ENCODE assay signal across 8 cellular contexts in the genomic region with DNA sequence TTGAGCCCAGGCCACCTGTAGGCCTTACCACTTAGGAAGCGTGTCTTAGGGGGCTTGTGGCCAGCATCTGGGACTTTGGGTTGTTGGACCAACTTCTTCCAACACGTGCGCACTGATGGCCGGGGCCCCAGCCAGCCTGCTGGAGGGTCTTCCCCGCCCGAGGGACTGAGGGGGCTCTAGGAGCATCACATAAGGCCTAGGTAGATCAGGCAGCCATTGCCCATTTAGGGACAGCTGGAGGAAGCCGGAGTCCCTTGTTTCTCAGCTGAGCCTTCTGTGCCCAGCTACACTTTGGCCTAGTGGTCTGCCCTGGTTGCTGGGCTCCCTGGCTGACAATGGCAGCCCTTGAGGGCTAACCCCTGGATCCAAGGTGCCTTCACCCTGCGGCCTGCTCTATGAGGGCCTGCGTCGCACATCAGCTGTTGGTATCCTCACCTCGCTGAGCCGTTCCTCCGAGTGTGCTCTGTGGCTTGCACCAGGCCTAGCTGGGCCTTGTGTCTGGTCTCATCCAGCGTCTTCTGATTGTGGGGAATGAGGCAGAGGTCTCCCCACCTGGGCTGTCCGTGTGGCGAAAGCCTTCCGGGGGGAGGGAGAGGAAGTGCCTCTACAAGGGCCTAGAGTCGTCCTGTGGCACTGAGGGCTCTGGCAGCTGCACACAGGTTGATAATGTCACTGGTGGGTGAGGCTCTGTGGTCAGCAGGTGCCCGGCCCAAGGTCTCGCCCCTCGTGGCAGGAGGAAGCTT. TPM values are rescaled to one million over a fixed set of nuclear protein-coding genes. Genes with fewer than 3 reads are reported as not detected.
A peak's percentile ranks its signal among the peaks of the same experiment; 100 is the strongest.
DNase-seq lines count a peak whose midpoint lies in the region; ATAC-seq, FAIRE-seq and TF ChIP-seq lines count a peak whose summit lies in the region.

No MANE protein-coding gene starts in this region.

- no peaks in the 10 kb centered on the region for H3K36me3 ChIP-seq in keratinocyte (ENCODE audit: control insufficient read depth in 2 of 2, extremely low read depth in 1 of 2, insufficient read depth in 2 of 2, low read length in 2 of 2)

- peak overlapping the region; percentile 59 for H3K4me2 ChIP-seq in keratinocyte (ENCODE audit: control insufficient read depth, extremely low read depth, insufficient read depth, low read depth, low read length)

- H3K36me3 Mint-ChIP-seq in activated naive CD4-positive, alpha-beta T cell treated with anti-CD3 and anti-CD28 coated beads, Interleukin-2, amount 50 U/mL, for 72 hours: peaks cover 5 to 13% of the 10 kb centered on the region in 2 donors

- peaks cover 0 to 6% of the 10 kb centered on the region in 2 donors for H3K9me3 Mint-ChIP-seq in activated naive CD4-positive, alpha-beta T cell treated with anti-CD3 and anti-CD28 coated beads, Interleukin-2, amount 50 U/mL, for 72 hours
- no peaks in the 10 kb centered on the region for H3K9me3 Mint-ChIP-seq in stimulated activated naive CD8-positive, alpha-beta T cell treated with anti-CD3 and anti-CD28 coated beads, Interleukin-15, amount 100 ng/mL, for 72 hours

- peaks cover 5% of the 10 kb centered on the region for H4K20me1 ChIP-seq in keratinocyte (ENCODE audit: control insufficient read depth, extremely low read depth, insufficient read depth, low read length)

- H3K9me3 ChIP-seq in keratinocyte (ENCODE audit: control insufficient read depth, low read depth, low read length): no peaks in the 10 kb centered on the region

- FAIRE-seq in keratinocyte (lab: Jason Lieb, UNC) (no peak), urothelium cell line (lab: Jason Lieb, UNC) (no peak)

- peaks cover 39% of the 10 kb centered on the region for H3K4me1 Mint-ChIP-seq in stimulated activated naive CD8-positive, alpha-beta T cell treated with anti-CD3 and anti-CD28 coated beads, Interleukin-15, amount 100 ng/mL, for 72 hours

- no peak for TF ChIP-seq CTCF in keratinocyte (optimal IDR thresholded peaks at IDR 0.05 in 1 of 3, IDR thresholded peaks at IDR 0.05 in 1 of 3, conservative IDR thresholded peaks at IDR 0.05 in 1 of 3; ENCODE audit: extremely low read depth in 1 of 3, insufficient read depth in 2 of 3, low read length in 3 of 3)

- no peak overlapping the region for H3K9ac ChIP-seq in keratinocyte (ENCODE audit: control insufficient read depth, extremely low read depth, insufficient read depth, low read length)

- H3K27ac Mint-ChIP-seq in activated naive CD4-positive, alpha-beta T cell treated with anti-CD3 and anti-CD28 coated beads, Interleukin-2, amount 50 U/mL, for 72 hours: peak overlapping the region; percentile 79 to 95
- H3K27ac Mint-ChIP-seq in stimulated activated naive CD8-positive, alpha-beta T cell treated with anti-CD3 and anti-CD28 coated beads, Interleukin-15, amount 100 ng/mL, for 72 hours: peak overlapping the region in 1 of 2 donors; percentile 75

- H3K79me2 ChIP-seq in keratinocyte (ENCODE audit: control insufficient read depth, insufficient read depth, low read length): peaks cover 42% of the 10 kb centered on the region

- H3K4me3 ChIP-seq in keratinocyte (ENCODE audit: control insufficient read depth in 2 of 3, extremely low read depth in 1 of 3, insufficient read depth in 2 of 3, low read depth in 1 of 3, low read length in 3 of 3): peak overlapping the region in 2 of 3 experiments; percentile 4 to 42

- H2AFZ ChIP-seq in keratinocyte (ENCODE audit: control insufficient read depth, low read length): no peak overlapping the region

- ATAC-seq in activated naive CD4-positive, alpha-beta T cell treated with anti-CD3 and anti-CD28 coated beads, Interleukin-2, amount 50 U/mL, for 72 hours: no peak
- no peak for ATAC-seq in stimulated activated naive CD8-positive, alpha-beta T cell treated with anti-CD3 and anti-CD28 coated beads, Interleukin-15, amount 100 ng/mL, for 72 hours
- ATAC-seq in GM19452 (IDR thresholded peaks at IDR 0.05; ENCODE audit: unreplicated experiment): no peak

- no peak overlapping the region for H3K27ac ChIP-seq in keratinocyte (ENCODE audit: control insufficient read depth, insufficient read depth, low read length)

- DNase-seq in DMS79 treated with DMSO at 0.1 percent for 48 hours (lab: John Stamatoyannopoulos, UW) (peak; percentile 12), DMS79 (lab: John Stamatoyannopoulos, UW) (no peak), keratinocyte (ENCODE audit: low read depth, low spot score) (no peak), urothelium cell line (ENCODE audit: low spot score) (no peak)
- no peak for DNase-seq in activated naive CD4-positive, alpha-beta T cell treated with anti-CD3 and anti-CD28 coated beads, Interleukin-2, amount 50 U/mL, for 72 hours (ENCODE audit: low spot score in 2 of 2)
- no peak for DNase-seq in stimulated activated naive CD8-positive, alpha-beta T cell treated with anti-CD3 and anti-CD28 coated beads, Interleukin-15, amount 100 ng/mL, for 72 hours
- no peak for DNase-seq in stimulated activated CD4-positive, alpha-beta T cell treated with anti-CD3 and anti-CD28 coated beads, Interleukin-2, amount 100 ng/mL, for 48 hours

- H3K27me3 ChIP-seq in keratinocyte (ENCODE audit: control insufficient read depth, extremely low read depth, insufficient read depth, low read length): no peaks in the 10 kb centered on the region

- peaks cover 6% of the 10 kb centered on the region for H3K9me1 ChIP-seq in keratinocyte (ENCODE audit: control insufficient read depth, extremely low read depth, insufficient read depth, low read length)

- dilution Hi-C loops in keratinocyte (cut with MboI; ENCODE audit: extremely low pct_ligation_motif_present, low sequenced_read_pairs): no loop called here

- H3K4me1 ChIP-seq in keratinocyte (ENCODE audit: control insufficient read depth, extremely low read depth, insufficient read depth, low read length): peaks cover 24% of the 10 kb centered on the region

- H3K27me3 Mint-ChIP-seq in stimulated activated naive CD8-positive, alpha-beta T cell treated with anti-CD3 and anti-CD28 coated beads, Interleukin-15, amount 100 ng/mL, for 72 hours: no peaks in the 10 kb centered on the region

- peak overlapping the region; percentile 68 to 74 for H3K4me3 Mint-ChIP-seq in stimulated activated naive CD8-positive, alpha-beta T cell treated with anti-CD3 and anti-CD28 coated beads, Interleukin-15, amount 100 ng/mL, for 72 hours

RNA-seq across cellular contexts. Expression of a gene that starts 1.3 kb away (rescaled TPM):
- 10 to 100 TPM; 76.6 to 81.5 TPM for total RNA-seq in activated naive CD4-positive, alpha-beta T cell treated with anti-CD3 and anti-CD28 coated beads, Interleukin-2, amount 50 U/mL, for 72 hours
- 14.3 to 40.8 TPM (median 17.0 TPM) in 3 replicates for polyA plus RNA-seq in keratinocyte
- polyA plus RNA-seq in keratinocyte (2011; ENCODE audit: low read depth): 21.0 TPM
- polyA plus RNA-seq in keratinocyte (2011; cell fraction: cytosol; rRNA removed): 17.2 and 41.2 TPM in 2 replicates
- 42.2 and 51.7 TPM in 2 replicates for polyA plus RNA-seq in keratinocyte (2011; cell fraction: nucleus; rRNA removed)
- 66.3 and 94.2 TPM in 2 replicates for polyA plus RNA-seq in keratinocyte (2012; ENCODE audit: low replicate concordance)
- polyA minus RNA-seq in keratinocyte: 19.0 to 35.3 TPM (median 20.4 TPM) in 3 replicates
- polyA minus RNA-seq in keratinocyte (2011; cell fraction: cytosol; rRNA and poly(A)+ RNA removed): 80.6 TPM
- 21.7 and 30.6 TPM in 2 replicates for polyA minus RNA-seq in keratinocyte (2011; cell fraction: nucleus; rRNA and poly(A)+ RNA removed)

RNA-seq across cellular contexts. Expression of a gene that starts 21.7 kb away (rescaled TPM):
- 10 to 100 TPM in 1 of 2 donors, 1 to 10 TPM in 1; 7.3 to 14.9 TPM for total RNA-seq in activated naive CD4-positive, alpha-beta T cell treated with anti-CD3 and anti-CD28 coated beads, Interleukin-2, amount 50 U/mL, for 72 hours
- 13.7 to 24.4 TPM (median 20.5 TPM) in 3 replicates for polyA plus RNA-seq in keratinocyte
- polyA plus RNA-seq in keratinocyte (2011; ENCODE audit: low read depth): 4.1 TPM
- polyA plus RNA-seq in keratinocyte (2011; cell fraction: cytosol; rRNA removed): 11.3 and 32.9 TPM in 2 replicates
- polyA plus RNA-seq in keratinocyte (2011; cell fraction: nucleus; rRNA removed): 7.8 and 11.6 TPM in 2 replicates
- 19.0 and 22.9 TPM in 2 replicates for polyA plus RNA-seq in keratinocyte (2012; ENCODE audit: low replicate concordance)
- 12.4 to 26.9 TPM (median 24.2 TPM) in 3 replicates for polyA minus RNA-seq in keratinocyte
- polyA minus RNA-seq in keratinocyte (2011; cell fraction: cytosol; rRNA and poly(A)+ RNA removed): 67.7 TPM
- 8.1 and 9.8 TPM in 2 replicates for polyA minus RNA-seq in keratinocyte (2011; cell fraction: nucleus; rRNA and poly(A)+ RNA removed)

RNA-seq across cellular contexts. Expression of a gene that starts 27.5 kb away (rescaled TPM):
- total RNA-seq in activated naive CD4-positive, alpha-beta T cell treated with anti-CD3 and anti-CD28 coated beads, Interleukin-2, amount 50 U/mL, for 72 hours: 1 to 10 TPM in 1 of 2 donors, not detected in 1; 9.5 TPM
- polyA plus RNA-seq in keratinocyte: 102 to 143 TPM (median 112 TPM) in 3 replicates
- 42.6 TPM for polyA plus RNA-seq in keratinocyte (2011; ENCODE audit: low read depth)
- 20.5 and 50.0 TPM in 2 replicates for polyA plus RNA-seq in keratinocyte (2011; cell fraction: cytosol; rRNA removed)
- 301 and 381 TPM in 2 replicates for polyA plus RNA-seq in keratinocyte (2011; cell fraction: nucleus; rRNA removed)
- polyA plus RNA-seq in keratinocyte (2012; ENCODE audit: low replicate concordance): 40.6 and 139 TPM in 2 replicates
- polyA minus RNA-seq in keratinocyte: 28.6 to 76.7 TPM (median 39.9 TPM) in 3 replicates
- polyA minus RNA-seq in keratinocyte (2011; cell fraction: cytosol; rRNA and poly(A)+ RNA removed): 118 TPM
- polyA minus RNA-seq in keratinocyte (2011; cell fraction: nucleus; rRNA and poly(A)+ RNA removed): 224 and 291 TPM in 2 replicates

RNA-seq across cellular contexts. Expression of a gene that starts 48.4 kb away (rescaled TPM):
- 1 to 10 TPM; 1.5 to 1.7 TPM for total RNA-seq in activated naive CD4-positive, alpha-beta T cell treated with anti-CD3 and anti-CD28 coated beads, Interleukin-2, amount 50 U/mL, for 72 hours
- 0.15 to 0.27 TPM (median 0.16 TPM) in 3 replicates for polyA plus RNA-seq in keratinocyte
- 0.14 TPM for polyA plus RNA-seq in keratinocyte (2011; ENCODE audit: low read depth)
- 0.13 TPM in 1 of 2 replicates, not detected in the other for polyA plus RNA-seq in keratinocyte (2011; cell fraction: cytosol; rRNA removed)
- polyA plus RNA-seq in keratinocyte (2011; cell fraction: nucleus; rRNA removed): 0.37 and 0.38 TPM in 2 replicates
- 0.13 and 0.48 TPM in 2 replicates for polyA plus RNA-seq in keratinocyte (2012; ENCODE audit: low replicate concordance)
- polyA minus RNA-seq in keratinocyte: 0.07 to 0.10 TPM in 2 of 3 replicates, not detected in the other
- not detected for polyA minus RNA-seq in keratinocyte (2011; cell fraction: cytosol; rRNA and poly(A)+ RNA removed)
- polyA minus RNA-seq in keratinocyte (2011; cell fraction: nucleus; rRNA and poly(A)+ RNA removed): not detected in 2 replicates

RNA-seq across cellular contexts. Expression of a gene that starts 53.3 kb away (rescaled TPM):
- total RNA-seq in activated naive CD4-positive, alpha-beta T cell treated with anti-CD3 and anti-CD28 coated beads, Interleukin-2, amount 50 U/mL, for 72 hours: 100 to 1,000 TPM; 105 to 243 TPM
- 45.7 to 126 TPM (median 110 TPM) in 3 replicates for polyA plus RNA-seq in keratinocyte
- polyA plus RNA-seq in keratinocyte (2011; ENCODE audit: low read depth): 170 TPM
- 67.4 and 87.1 TPM in 2 replicates for polyA plus RNA-seq in keratinocyte (2011; cell fraction: cytosol; rRNA removed)
- polyA plus RNA-seq in keratinocyte (2011; cell fraction: nucleus; rRNA removed): 99.1 and 124 TPM in 2 replicates
- polyA plus RNA-seq in keratinocyte (2012; ENCODE audit: low replicate concordance): 78.3 and 223 TPM in 2 replicates
- 22.8 to 47.5 TPM (median 44.6 TPM) in 3 replicates for polyA minus RNA-seq in keratinocyte
- polyA minus RNA-seq in keratinocyte (2011; cell fraction: cytosol; rRNA and poly(A)+ RNA removed): 93.0 TPM
- 54.0 and 57.5 TPM in 2 replicates for polyA minus RNA-seq in keratinocyte (2011; cell fraction: nucleus; rRNA and poly(A)+ RNA removed)
